ENCODE assay signal across 9 cellular contexts in the genomic region with DNA sequence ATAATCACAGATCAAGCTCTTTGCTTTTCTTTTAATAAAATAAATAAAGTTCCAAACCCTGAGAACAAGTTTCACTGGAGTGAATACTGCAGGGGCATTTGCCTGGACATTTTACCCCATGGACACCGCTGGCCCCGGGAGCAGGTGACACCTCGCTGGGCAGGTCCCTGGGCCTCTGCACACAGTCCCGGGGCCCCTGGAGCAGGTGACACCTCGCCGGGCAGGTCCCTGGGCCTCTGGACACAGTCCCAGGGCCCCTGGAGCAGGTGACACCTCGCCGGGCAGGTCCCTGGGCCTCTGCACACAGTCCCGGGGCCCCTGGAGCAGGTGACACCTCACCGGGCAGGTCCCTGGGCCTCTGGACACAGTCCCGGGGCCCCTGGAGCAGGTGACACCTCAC. TPM values are rescaled to one million over a fixed set of nuclear protein-coding genes. Genes with fewer than 3 reads are reported as not detected.
"Had no signal": no experiment of that assay in that cellular context is flagged by ENCODE, and none has a peak within 500 bp of the region (broad histone marks: within the 10 kb centered on the region; RNA-seq: fewer than 3 reads in every experiment).

No MANE protein-coding gene starts in this region.

RNA-seq across cellular contexts. Expression of gene TPO, which starts 1.6 kb away (rescaled TPM):
- total RNA-seq: hepatocyte, kidney, kidney epithelial cell, left lobe of liver, liver, lung microvascular endothelial cell, mammary epithelial cell, mesothelial cell of epicardium had no signal
- polyA plus RNA-seq: immature natural killer cell, liver, mammary epithelial cell had no signal
